8 cellular contexts compared by ENCODE assay signal in the genomic region with DNA sequence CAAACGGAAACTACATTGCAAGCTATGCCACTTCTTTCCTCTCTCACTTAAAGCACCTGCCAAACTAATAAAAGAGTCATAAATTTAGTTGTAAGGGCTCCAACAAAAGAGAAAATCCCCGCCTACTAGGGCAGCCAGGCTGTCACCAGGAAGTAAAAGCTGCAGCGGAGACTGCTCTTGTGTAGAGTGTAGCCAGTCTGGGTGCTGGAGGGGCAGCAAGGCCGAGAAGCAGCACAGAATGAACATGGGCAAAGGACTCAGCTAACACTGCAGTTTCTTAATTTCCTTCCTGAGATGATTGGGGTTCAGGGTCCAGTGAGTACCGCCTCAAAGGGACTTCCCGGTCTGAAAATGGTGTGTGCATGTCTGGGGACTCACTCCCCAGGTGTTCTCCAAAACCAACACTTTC.
A peak's percentile ranks its signal among the peaks of the same experiment; 100 is the strongest.
DNase-seq lines count a peak whose midpoint lies in the region; ATAC-seq, FAIRE-seq and TF ChIP-seq lines count a peak whose summit lies in the region.

No MANE protein-coding gene starts in this region.

- TF ChIP-seq POLR2A in GM12891 (IDR thresholded peaks at IDR 0.05; ENCODE audit: low read depth, low read length): no peak
- TF ChIP-seq POLR2A in stomach (IDR thresholded peaks at IDR 0.05): no peak

- intact Hi-C loops in stomach (cut with DNase I; ENCODE audit: low total_unique reads): no loop called here

- TF ChIP-seq EP300 in stomach (IDR thresholded peaks at IDR 0.05): no peak

- peaks cover 18 to 36% (median 26%) of the 10 kb centered on the region in 4 donors for H3K4me1 ChIP-seq in stomach

- peaks cover 16 to 29% of the 10 kb centered on the region in 2 donors for H3K27me3 Mint-ChIP-seq in effector memory CD8-positive, alpha-beta T cell

- H3K4me3 ChIP-seq in stomach: no peak overlapping the region

- H3K9me3 Mint-ChIP-seq in effector memory CD8-positive, alpha-beta T cell: no peaks in the 10 kb centered on the region

- 20 to 23% (median 21%) methylated on average over 6 of the region's 6 CpGs for WGBS in stomach, 5 donors

- FAIRE-seq in GM12891 (lab: Jason Lieb, UNC) (peak; percentile 75), frontal cortex (lab: Jason Lieb, UNC) (no peak)

- ATAC-seq in GM19438 (IDR thresholded peaks at IDR 0.05; ENCODE audit: low read depth, unreplicated experiment) (peak; percentile 85), HG03354 (IDR thresholded peaks at IDR 0.05; ENCODE audit: poor library complexity, severe bottlenecking, unreplicated experiment) (peak; percentile 87)
- ATAC-seq in effector memory CD8-positive, alpha-beta T cell (replicated peaks): peak; percentile 33

- TF ChIP-seq CTCF in stomach (IDR thresholded peaks at IDR 0.05): no peak

- H3K9me3 ChIP-seq in stomach: no peaks in the 10 kb centered on the region

- no peak overlapping the region for H3K27ac Mint-ChIP-seq in effector memory CD8-positive, alpha-beta T cell

- H3K4me1 Mint-ChIP-seq in effector memory CD8-positive, alpha-beta T cell (ENCODE audit: low read depth in 2 of 2): peaks cover 3 to 9% of the 10 kb centered on the region in 2 donors

- H3K36me3 ChIP-seq in stomach: no peaks in the 10 kb centered on the region

- peak overlapping the region; percentile 60 to 90 (median 69) for H3K27ac ChIP-seq in stomach

- DNase-seq in GM12891 (ENCODE audit: insufficient read length, low spot score) (no peak), NCI-H510A (lab: John Stamatoyannopoulos, UW) (peak; percentile 72), stomach (peak; percentile 52), frontal cortex (ENCODE audit: low spot score in 2 of 2) (no peak), mucosa of gallbladder (ENCODE audit: low spot score) (no peak)
- no peak for DNase-seq in effector memory CD8-positive, alpha-beta T cell

- H3K36me3 Mint-ChIP-seq in effector memory CD8-positive, alpha-beta T cell (ENCODE audit: insufficient read depth): no peaks in the 10 kb centered on the region

- H3K4me3 Mint-ChIP-seq in effector memory CD8-positive, alpha-beta T cell: no peak overlapping the region

- no peaks in the 10 kb centered on the region for H3K27me3 ChIP-seq in stomach

TF ChIP-seq in GM12891, 5 proteins besides CTCF, POLR2A, EP300 and RAD21:
- TF ChIP-seq SPI1 (IDR thresholded peaks at IDR 0.05; ENCODE audit: low read depth, low read length) (no peak), TAF1 (IDR thresholded peaks at IDR 0.05; ENCODE audit: low read depth, low read length) (no peak), POU2F2 (IDR thresholded peaks at IDR 0.05; ENCODE audit: low read depth, low read length) (no peak), POLR2AphosphoS5 (IDR thresholded peaks at IDR 0.05; ENCODE audit: low read depth, low read length) (no peak), PAX5 (IDR thresholded peaks at IDR 0.05; ENCODE audit: insufficient read depth, low read length, severe bottlenecking) (peak; percentile 30)

Comparison
In these comparisons a context has a peak if more than half of its experiments do, and no peak if none do; other contexts are left out.
1. DNase-seq: peak in NCI-H510A (single experiment) and stomach (single experiment); none in GM12891 (single experiment), effector memory CD8-positive, alpha-beta T cell (0 of 3), frontal cortex (0 of 2) and mucosa of gallbladder (single experiment).
2. ATAC-seq: peak in every context shown above with its lines; median percentile 87 in HG03354; 85 in GM19438; 33 in effector memory CD8-positive, alpha-beta T cell.